Comparison of ENCODE assay signal across 27 cellular contexts in the genomic region with DNA sequence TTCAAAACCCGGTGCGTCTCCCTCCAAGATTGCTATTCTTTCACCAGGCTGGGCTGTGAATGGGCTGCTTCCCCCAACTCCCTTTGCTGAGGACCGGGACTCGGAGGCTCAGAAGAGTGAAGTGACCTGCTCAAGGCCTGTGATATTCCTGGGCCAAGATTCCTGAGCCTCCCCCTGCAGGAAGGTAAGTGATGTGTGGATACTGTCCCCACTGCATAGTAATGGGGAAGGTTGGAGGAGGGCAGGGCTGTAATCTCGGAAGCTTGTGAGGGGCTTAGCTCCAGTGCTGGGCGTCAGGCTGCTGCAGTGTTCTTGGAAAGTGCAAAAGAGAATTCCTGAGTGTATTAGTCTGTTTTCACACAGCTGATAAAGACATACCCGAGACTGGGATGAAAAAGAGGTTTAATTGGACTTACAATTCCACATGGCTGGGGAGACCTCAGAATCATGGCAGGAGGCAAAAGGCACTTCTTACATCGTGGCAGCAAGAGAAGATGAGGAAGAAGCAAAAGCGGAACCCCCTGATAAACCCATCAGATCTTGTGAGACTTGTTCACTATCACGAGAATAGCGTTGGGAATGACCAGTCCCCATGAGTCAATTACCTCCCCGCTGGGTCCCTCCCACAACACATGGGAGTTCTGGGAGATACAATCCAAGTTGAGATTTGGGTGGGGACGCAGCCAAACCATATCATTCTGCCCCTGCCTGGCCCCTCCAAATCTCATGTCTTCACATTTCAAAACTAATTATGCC.
DNase-seq lines count a peak whose midpoint lies in the region; ATAC-seq and TF ChIP-seq lines count a peak whose summit lies in the region.
"Had no signal": no experiment of that assay in that cellular context is flagged by ENCODE, and none has a peak within 500 bp of the region (broad histone marks: within the 10 kb centered on the region; RNA-seq: fewer than 3 reads in every experiment).

No MANE protein-coding gene starts in this region.

- no peaks in the 10 kb centered on the region for H3K4me1 Mint-ChIP-seq in activated T-helper 17 cell treated with anti-CD3 and anti-CD28 coated beads, Interleukin-2, amount 50 U/mL, for 72 hours
- H3K4me1 Mint-ChIP-seq in mesothelial cell of epicardium: peaks cover 27% of the 10 kb centered on the region

- BruUV-seq in HCT116 (replicated peaks; lab: Mats Ljungman, UMichigan): no TSS peak

- no peaks in the 10 kb centered on the region for H3K9me2 ChIP-seq in HCT116 (ENCODE audit: insufficient read depth)

- RAD21 ChIA-PET in HCT116 (lab: Charles Lee; ENCODE audit: low non-redundant PET in 1 of 2, low total read pairs in 2 of 2, uncharacterized antibody in 2 of 2, unreplicated experiment in 2 of 2): no interaction called here

- no peaks in the 10 kb centered on the region for H3K27me3 Mint-ChIP-seq in activated T-helper 17 cell treated with anti-CD3 and anti-CD28 coated beads, Interleukin-2, amount 50 U/mL, for 72 hours
- H3K27me3 Mint-ChIP-seq in mesothelial cell of epicardium (ENCODE audit: low read depth): peaks cover 2% of the 10 kb centered on the region
- H3K27me3 Mint-ChIP-seq: activated CD4-positive, alpha-beta memory T cell treated with anti-CD3 and anti-CD28 coated beads for 36 hours had no signal

- intact Hi-C loops in HCT116 (cut with micrococcal nuclease): no loop called here

- TF ChIP-seq CTCF in HCT116 (IDR thresholded peaks at IDR 0.05 in 2 of 3, conservative IDR thresholded peaks at IDR 0.05 in 1 of 3; ENCODE audit: borderline replicate concordance in 1 of 3, insufficient read depth in 1 of 3, low read depth in 2 of 3, low read length in 2 of 3): no peak
- no peak for TF ChIP-seq CTCF in mesothelial cell of epicardium (IDR thresholded peaks at IDR 0.05; ENCODE audit: unreplicated experiment)

- H3K9me3 Mint-ChIP-seq in activated T-helper 17 cell treated with anti-CD3 and anti-CD28 coated beads, Interleukin-2, amount 50 U/mL, for 72 hours: no peaks in the 10 kb centered on the region
- no peaks in the 10 kb centered on the region for H3K9me3 Mint-ChIP-seq in mesothelial cell of epicardium
- H3K9me3 Mint-ChIP-seq: activated CD4-positive, alpha-beta memory T cell treated with anti-CD3 and anti-CD28 coated beads for 36 hours; activated naive CD4-positive, alpha-beta T cell treated with anti-CD3 and anti-CD28 coated beads for 36 hours; activated T-helper 1 cell treated with anti-CD3 and anti-CD28 coated beads, Interleukin-12 subunit alpha, Interleukin-12 subunit beta, Interleukin-2, Interleukin-4 antibody, amounts not matched to agents 30 ng/mL and 10 ng/mL and 1 ng/mL, durations not matched to agents 14 hours and 24 hours and 36 hours; CD8-positive, alpha-beta T cell had no signal

- DNase-seq in A172 (ENCODE audit: low spot score): peak; percentile 32
- no peak for DNase-seq in HCT116 (ENCODE audit: low read depth, low spot score)
- DNase-seq in amniotic epithelial cell (ENCODE audit: low read depth): peak; percentile 27
- peak; percentile 56 for DNase-seq in iPS-NIHi11 (ENCODE audit: low spot score)
- DNase-seq in activated CD4-positive, alpha-beta T cell treated with anti-CD3 and anti-CD28 coated beads, Interleukin-2, amount 50 U/mL, for 1 hour: no peak
- no peak for DNase-seq in mesothelial cell of epicardium (ENCODE audit: low spot score in 2 of 2, unreplicated experiment in 2 of 2)
- no peak for DNase-seq in NCI-H345 (lab: John Stamatoyannopoulos, UW)
- DNase-seq: activated CD4-positive, alpha-beta memory T cell treated with anti-CD3 and anti-CD28 coated beads for 36 hours; activated CD4-positive, CD25-positive, alpha-beta regulatory T cell treated with anti-CD3 and anti-CD28 coated beads, Interleukin-2, amount 50 U/mL, for 72 hours; activated CD8-positive, alpha-beta memory T cell treated with anti-CD3 and anti-CD28 coated beads, Interleukin-2, amount 50 U/mL, for 48 hours; activated naive CD4-positive, alpha-beta T cell treated with anti-CD3 and anti-CD28 coated beads for 36 hours; CD8-positive, alpha-beta T cell; DMS 273 treated with DMSO at 0.1 percent for 48 hours; hypothalamus; mesenchymal stem cell; NCI-H446 treated with DMSO at 0.1 percent for 48 hours; NCI-H774; stimulated activated CD4-positive, alpha-beta T cell treated with anti-CD3 and anti-CD28 coated beads, Interleukin-4, amount 100 ng/mL, for 4 hours; transverse colon had no signal

- peak; percentile 66 for ATAC-seq in HCT116
- no peak for ATAC-seq in activated T-helper 17 cell treated with anti-CD3 and anti-CD28 coated beads, Interleukin-2, amount 50 U/mL, for 72 hours (replicated peaks)
- ATAC-seq: CD8-positive, alpha-beta T cell; left lobe of liver had no signal

- no peaks in the 10 kb centered on the region for H3K36me3 Mint-ChIP-seq in activated T-helper 17 cell treated with anti-CD3 and anti-CD28 coated beads, Interleukin-2, amount 50 U/mL, for 72 hours (ENCODE audit: low read depth)
- H3K36me3 Mint-ChIP-seq in mesothelial cell of epicardium: peaks cover 5% of the 10 kb centered on the region
- H3K36me3 Mint-ChIP-seq: activated CD4-positive, alpha-beta memory T cell treated with anti-CD3 and anti-CD28 coated beads for 36 hours; CD8-positive, alpha-beta T cell had no signal

- H3K27ac ChIP-seq in HCT116 (ENCODE audit: low read depth, low read length): no peak overlapping the region
- H3K27ac ChIP-seq: neutrophil, prostate gland, RWPE1, transverse colon had no signal

- H3K36me3 ChIP-seq in HCT116 (ENCODE audit: control insufficient read depth in 1 of 2, insufficient read depth in 2 of 2, low read length in 2 of 2): no peaks in the 10 kb centered on the region
- H3K36me3 ChIP-seq: HAP-1, neutrophil, prostate gland, transverse colon had no signal

- H3K27ac Mint-ChIP-seq in activated T-helper 17 cell treated with anti-CD3 and anti-CD28 coated beads, Interleukin-2, amount 50 U/mL, for 72 hours: no peak overlapping the region
- H3K27ac Mint-ChIP-seq in mesothelial cell of epicardium: no peak overlapping the region
- H3K27ac Mint-ChIP-seq: activated CD4-positive, alpha-beta memory T cell treated with anti-CD3 and anti-CD28 coated beads for 36 hours; activated naive CD4-positive, alpha-beta T cell treated with anti-CD3 and anti-CD28 coated beads for 36 hours; activated T-helper 1 cell treated with anti-CD3 and anti-CD28 coated beads, Interleukin-12 subunit alpha, Interleukin-12 subunit beta, Interleukin-2, Interleukin-4 antibody, amounts not matched to agents 30 ng/mL and 10 ng/mL and 1 ng/mL, durations not matched to agents 14 hours and 24 hours and 36 hours; B cell; CD8-positive, alpha-beta T cell had no signal

- no peaks in the 10 kb centered on the region for H4K20me1 ChIP-seq in HCT116 (ENCODE audit: insufficient read depth)

- H3K27me3 ChIP-seq in HCT116 (ENCODE audit: insufficient read depth, low read length): no peaks in the 10 kb centered on the region
- H3K27me3 ChIP-seq: neutrophil, transverse colon had no signal

- no peaks in the 10 kb centered on the region for H3K79me2 ChIP-seq in HCT116 (ENCODE audit: insufficient read depth, low read length)

- H3K4me1 ChIP-seq in HCT116 (ENCODE audit: control insufficient read depth in 1 of 2, insufficient read depth in 2 of 2, low read length in 2 of 2): peaks cover 4 to 8% of the 10 kb centered on the region in 2 experiments; a peak in 3 of 4 replicates
- H3K4me1 ChIP-seq: prostate gland, transverse colon had no signal

- no peak overlapping the region for H2AFZ ChIP-seq in HCT116 (ENCODE audit: low read depth, low read length, poor library complexity, severe bottlenecking)

- no peaks in the 10 kb centered on the region for H3K9me3 ChIP-seq in HCT116 (ENCODE audit: control insufficient read depth in 1 of 2, insufficient read depth in 1 of 2, low read depth in 1 of 2, low read length in 2 of 2)
- H3K9me3 ChIP-seq: HAP-1, neutrophil, prostate gland, transverse colon had no signal

- CTCF ChIA-PET in HCT116 (lab: Charles Lee): no interaction called here

- no peak overlapping the region for H3K9ac ChIP-seq in HCT116 (ENCODE audit: low read length)

- no peak overlapping the region for H3K4me3 ChIP-seq in HCT116 (replicated peaks in 1 of 2; ENCODE audit: low read depth in 1 of 2, low read length in 2 of 2)
- H3K4me3 ChIP-seq: HAP-1, prostate gland, transverse colon had no signal

- H3K4me3 Mint-ChIP-seq in activated T-helper 17 cell treated with anti-CD3 and anti-CD28 coated beads, Interleukin-2, amount 50 U/mL, for 72 hours: no peak overlapping the region
- H3K4me3 Mint-ChIP-seq in mesothelial cell of epicardium: no peak overlapping the region
- H3K4me3 Mint-ChIP-seq: activated CD4-positive, alpha-beta memory T cell treated with anti-CD3 and anti-CD28 coated beads for 36 hours; activated naive CD4-positive, alpha-beta T cell treated with anti-CD3 and anti-CD28 coated beads for 36 hours; activated T-helper 1 cell treated with anti-CD3 and anti-CD28 coated beads, Interleukin-12 subunit alpha, Interleukin-12 subunit beta, Interleukin-2, Interleukin-4 antibody, amounts not matched to agents 30 ng/mL and 10 ng/mL and 1 ng/mL, durations not matched to agents 14 hours and 24 hours and 36 hours; B cell; CD8-positive, alpha-beta T cell had no signal

- POLR2A ChIA-PET in HCT116 (lab: Charles Lee): no interaction called here

- TF ChIP-seq RAD21 in HCT116 (IDR thresholded peaks at IDR 0.05; ENCODE audit: low read depth): no peak

- no peak for TF ChIP-seq POLR2A in HCT116 (IDR thresholded peaks at IDR 0.05; ENCODE audit: borderline replicate concordance, extremely low read depth, insufficient read depth, insufficient read length)

- no peak overlapping the region for H3K4me2 ChIP-seq in HCT116 (ENCODE audit: low read length)

TF ChIP-seq in HCT116, 20 proteins besides CTCF, POLR2A, EP300 and RAD21 (continues in another document):
- no peak for TF ChIP-seq SIN3A (IDR thresholded peaks at IDR 0.05; ENCODE audit: low read depth)
- no peak for TF ChIP-seq ZBTB33 (IDR thresholded peaks at IDR 0.05; ENCODE audit: extremely low read depth, insufficient replicate concordance, low read length)
- no peak for TF ChIP-seq TCF7L2 (IDR thresholded peaks at IDR 0.05; ENCODE audit: borderline replicate concordance, extremely low read depth, insufficient read depth, insufficient read length)
- no peak for TF ChIP-seq CBX3 (IDR thresholded peaks at IDR 0.05; ENCODE audit: low read depth)
- no peak for TF ChIP-seq SP1 (IDR thresholded peaks at IDR 0.05; ENCODE audit: low read depth)

Comparison
In these comparisons a context has a peak if more than half of its experiments do, and no peak if none do; other contexts are left out.
1. DNase-seq: peak in A172 (single experiment), amniotic epithelial cell (single experiment) and iPS-NIHi11 (single experiment); none in HCT116 (single experiment), activated CD4-positive, alpha-beta T cell treated with anti-CD3 and anti-CD28 coated beads, Interleukin-2, amount 50 U/mL, for 1 hour (single experiment), mesothelial cell of epicardium (0 of 2) and NCI-H345 (single experiment).